8 cellular contexts compared by ENCODE assay signal in genomic region chr11:124114942-124115781, GRCh38.
DNase-seq lines count a peak whose midpoint lies in the region; ATAC-seq and TF ChIP-seq lines count a peak whose summit lies in the region.

Gene VWA5A (plus strand): TSS chr11:124115450. CDS start chr11:124117512, 2,062 bp downstream.

- H3K4me1 ChIP-seq in endocrine pancreas (ENCODE audit: control insufficient read depth, insufficient read depth, low read length) = peaks cover 6% of the 10 kb centered on the region

- peaks cover 13% of the 10 kb centered on the region for H3K4me1 Mint-ChIP-seq in memory B cell

- H3K4me3 Mint-ChIP-seq in memory B cell = peak within 1 kb of the TSS; percentile 94

- peak within 1 kb of the TSS; percentile 73 for H3K4me3 ChIP-seq in AG10803 (ENCODE audit: low read length)
- peak within 1 kb of the TSS; percentile 96 for H3K4me3 ChIP-seq in endocrine pancreas (ENCODE audit: control insufficient read depth, insufficient read depth, low read length)

- no peaks in the 10 kb centered on the region for H3K27me3 ChIP-seq in endocrine pancreas (ENCODE audit: control insufficient read depth, insufficient read depth, low read length)

- peaks cover 11% of the 10 kb centered on the region for H3K36me3 Mint-ChIP-seq in memory B cell

- no peaks in the 10 kb centered on the region for H3K36me3 ChIP-seq in endocrine pancreas (ENCODE audit: control insufficient read depth, insufficient read depth, low read length)

- no peak for TF ChIP-seq CTCF in AG10803 (conservative IDR thresholded peaks at IDR 0.05; ENCODE audit: low read length)

- ATAC-seq in GM18907 (IDR thresholded peaks at IDR 0.05; ENCODE audit: unreplicated experiment) (peak; percentile 100), HG03135 (IDR thresholded peaks at IDR 0.05; ENCODE audit: unreplicated experiment) (peak; percentile 100), memory B cell (ENCODE audit: low read depth) (peak; percentile 98)

- no peaks in the 10 kb centered on the region for H3K27me3 Mint-ChIP-seq in memory B cell

- no peaks in the 10 kb centered on the region for H3K9me3 ChIP-seq in endocrine pancreas (ENCODE audit: control insufficient read depth, low read length)

- peak within 1 kb of the TSS; percentile 91 for H3K9ac ChIP-seq in endocrine pancreas (ENCODE audit: control insufficient read depth, insufficient read depth, low read length)

- DNase-seq in AG10803 (ENCODE audit: low read depth) (peak; percentile 85), NCI-H748 (lab: John Stamatoyannopoulos, UW; ENCODE audit: unreplicated experiment) (peak; percentile 79), memory B cell (ENCODE audit: low spot score in 2 of 2) (peak; percentile 15 to 18)
- DNase-seq in activated CD8-positive, alpha-beta memory T cell treated with anti-CD3 and anti-CD28 coated beads for 4 hours (ENCODE audit: low read depth in 2 of 2) = peak; percentile 41 to 59
- DNase-seq in stimulated activated CD8-positive, alpha-beta memory T cell treated with anti-CD3 and anti-CD28 coated beads, Interleukin-12 subunit alpha, Interleukin-12 subunit beta, amount 100 ng/mL, for 24 hours (ENCODE audit: extremely low read depth) = peak; percentile 37

- no peaks in the 10 kb centered on the region for H3K9me3 Mint-ChIP-seq in memory B cell

- peak within 1 kb of the TSS; percentile 79 for H3K27ac Mint-ChIP-seq in memory B cell

Comparison
In these comparisons a context has a peak if more than half of its experiments do, and no peak if none do; other contexts are left out.
1. Peak in every context shown above with its lines: DNase-seq, ATAC-seq and H3K4me3 ChIP-seq.
2. DNase-seq: peak in every context shown above with its lines; median percentile 85 in AG10803; 79 in NCI-H748; 50 in activated CD8-positive, alpha-beta memory T cell treated with anti-CD3 and anti-CD28 coated beads for 4 hours; 37 in stimulated activated CD8-positive, alpha-beta memory T cell treated with anti-CD3 and anti-CD28 coated beads, Interleukin-12 subunit alpha, Interleukin-12 subunit beta, amount 100 ng/mL, for 24 hours; 16 in memory B cell.